19 cellular contexts compared by ENCODE assay signal in genomic region chr12:87444039-87444438, GRCh38.
A peak's percentile ranks its signal among the peaks of the same experiment; 100 is the strongest.
DNase-seq lines count a peak whose midpoint lies in the region; ATAC-seq, FAIRE-seq and TF ChIP-seq lines count a peak whose summit lies in the region.
"Had no signal": no experiment of that assay in that cellular context is flagged by ENCODE, and none has a peak within 500 bp of the region (broad histone marks: within the 10 kb centered on the region; RNA-seq: fewer than 3 reads in every experiment).

No MANE protein-coding gene starts in this region.

- FAIRE-seq in RCC 7860 (lab: Jason Lieb, UNC): peak; percentile 86
- FAIRE-seq: H54, HTR-8/SVneo had no signal

- H3K4me1 Mint-ChIP-seq in activated T-helper 17 cell treated with anti-CD3 and anti-CD28 coated beads, Interleukin-2, amount 50 U/mL, for 72 hours: no peaks in the 10 kb centered on the region
- H3K4me1 Mint-ChIP-seq: CD4-positive, alpha-beta memory T cell had no signal

- peak; percentile 53 for ATAC-seq in upper lobe of right lung
- no peak for ATAC-seq in activated T-helper 17 cell treated with anti-CD3 and anti-CD28 coated beads, Interleukin-2, amount 50 U/mL, for 72 hours (replicated peaks)
- ATAC-seq: Panc1 had no signal

- TF ChIP-seq CTCF in upper lobe of right lung (IDR thresholded peaks at IDR 0.05) (no peak), Peyer's patch (IDR thresholded peaks at IDR 0.05) (no peak)

- no peak for TF ChIP-seq POLR2A in Peyer's patch (IDR thresholded peaks at IDR 0.05)

- H3K27me3 ChIP-seq in upper lobe of right lung (no peaks in the 10 kb centered on the region), Peyer's patch (no peaks in the 10 kb centered on the region)
- H3K27me3 ChIP-seq: BE2C, MG63 had no signal

- peaks cover under 1% of the 10 kb centered on the region for H3K9me3 ChIP-seq in upper lobe of right lung
- H3K9me3 ChIP-seq in Peyer's patch: no peaks in the 10 kb centered on the region
- H3K9me3 ChIP-seq: BE2C, MG63 had no signal

- H3K27ac Mint-ChIP-seq in activated T-helper 17 cell treated with anti-CD3 and anti-CD28 coated beads, Interleukin-2, amount 50 U/mL, for 72 hours: no peak overlapping the region
- H3K27ac Mint-ChIP-seq: CD4-positive, alpha-beta memory T cell had no signal

- peaks cover 7% of the 10 kb centered on the region for H3K9me3 Mint-ChIP-seq in activated T-helper 17 cell treated with anti-CD3 and anti-CD28 coated beads, Interleukin-2, amount 50 U/mL, for 72 hours

- H3K4me3 Mint-ChIP-seq in activated T-helper 17 cell treated with anti-CD3 and anti-CD28 coated beads, Interleukin-2, amount 50 U/mL, for 72 hours: no peak overlapping the region

- no peaks in the 10 kb centered on the region for H3K36me3 Mint-ChIP-seq in activated T-helper 17 cell treated with anti-CD3 and anti-CD28 coated beads, Interleukin-2, amount 50 U/mL, for 72 hours (ENCODE audit: low read depth)
- H3K36me3 Mint-ChIP-seq: CD4-positive, alpha-beta memory T cell had no signal

- H3K36me3 ChIP-seq in upper lobe of right lung (no peaks in the 10 kb centered on the region), Peyer's patch (no peaks in the 10 kb centered on the region)
- H3K36me3 ChIP-seq: BE2C, MG63 had no signal

- H3K27ac ChIP-seq in upper lobe of right lung (no peak overlapping the region), Peyer's patch (no peak overlapping the region)

- no peak overlapping the region for H3K4me3 ChIP-seq in upper lobe of right lung
- no peak overlapping the region for H3K4me3 ChIP-seq in Peyer's patch
- H3K4me3 ChIP-seq: MG63 had no signal

- DNase-seq in HK-2 (ENCODE audit: unreplicated experiment) (peak; percentile 49), RCC 7860 (ENCODE audit: low spot score) (peak; percentile 57), glomerular visceral epithelial cell (ENCODE audit: extremely low spot score) (peak; percentile 22), upper lobe of right lung (no peak), Peyer's patch (no peak), GDM1 (lab: John Stamatoyannopoulos, UW) (no peak)
- DNase-seq: BE2C; CD4-positive, alpha-beta memory T cell; KBM-7; MG63; NCI-H1105; NCI-H187; NCI-H446; NCI-H748 treated with DMSO at 0.1 percent for 48 hours; SHP77 treated with DMSO at 0.1 percent for 48 hours had no signal

- intact Hi-C loops in upper lobe of right lung (cut with DNase I): no loop called here

- no peaks in the 10 kb centered on the region for H3K27me3 Mint-ChIP-seq in activated T-helper 17 cell treated with anti-CD3 and anti-CD28 coated beads, Interleukin-2, amount 50 U/mL, for 72 hours
- H3K27me3 Mint-ChIP-seq: CD4-positive, alpha-beta memory T cell had no signal

- no peaks in the 10 kb centered on the region for H3K4me1 ChIP-seq in upper lobe of right lung
- H3K4me1 ChIP-seq in Peyer's patch: no peaks in the 10 kb centered on the region
- H3K4me1 ChIP-seq: BE2C had no signal

Comparison
In these comparisons a context has a peak if more than half of its experiments do, and no peak if none do; other contexts are left out.
1. DNase-seq: peak in HK-2 (single experiment), RCC 7860 (single experiment) and glomerular visceral epithelial cell (single experiment); none in upper lobe of right lung (single experiment), Peyer's patch (0 of 3) and GDM1 (single experiment).